26 cellular contexts compared by ENCODE assay signal in the genomic region with DNA sequence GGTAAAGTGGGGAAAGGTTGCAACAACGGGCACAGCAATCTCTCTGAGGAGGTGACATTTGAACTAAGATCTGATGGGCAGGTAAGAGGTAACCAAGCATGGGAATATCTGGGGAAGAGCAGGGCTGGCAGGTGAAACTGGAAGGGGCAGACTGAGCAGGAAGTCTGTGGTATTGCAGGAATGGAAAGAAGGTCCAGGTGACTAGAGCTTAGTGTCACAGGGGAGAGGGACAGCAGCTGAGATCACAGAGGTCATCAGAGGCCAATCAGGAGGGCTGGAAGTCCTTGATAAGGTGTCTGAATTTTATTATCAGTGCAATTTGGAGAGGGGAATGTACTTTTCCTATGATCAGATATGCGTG.
A peak's percentile ranks its signal among the peaks of the same experiment; 100 is the strongest.
DNase-seq lines count a peak whose midpoint lies in the region; ATAC-seq and TF ChIP-seq lines count a peak whose summit lies in the region.
"Had no signal": no experiment of that assay in that cellular context is flagged by ENCODE, and none has a peak within 500 bp of the region (broad histone marks: within the 10 kb centered on the region; RNA-seq: fewer than 3 reads in every experiment).

No MANE protein-coding gene starts in this region.

- H3K4me1 Mint-ChIP-seq in activated T-helper 17 cell treated with anti-CD3 and anti-CD28 coated beads, Interleukin-2, amount 50 U/mL, for 72 hours = peaks cover 4% of the 10 kb centered on the region

- H3K4me3 ChIP-seq in right atrium auricular region (no peak overlapping the region), left lung (no peak overlapping the region), aorta (ENCODE audit: low read length in 2 of 2) (no peak overlapping the region)
- H3K4me3 ChIP-seq: BLaER1 treated with 17β-estradiol and CSF1 and Interleukin-3, amounts not matched to agents 10 nM and 100 nM; prostate gland; SJCRH30; skin epidermis; transverse colon had no signal

- H3K36me3 ChIP-seq in right atrium auricular region (no peaks in the 10 kb centered on the region), left lung (no peaks in the 10 kb centered on the region), aorta (ENCODE audit: control insufficient read depth in 1 of 2, insufficient read depth in 2 of 2, low read length in 1 of 2) (peaks cover 0 to 2% of the 10 kb centered on the region in 2 donors)
- H3K36me3 ChIP-seq: BLaER1 treated with 17β-estradiol and CSF1 and Interleukin-3, amounts not matched to agents 10 nM and 100 nM; neutrophil; prostate gland; SJCRH30; transverse colon had no signal

- no peaks in the 10 kb centered on the region for H3K36me3 Mint-ChIP-seq in activated T-helper 17 cell treated with anti-CD3 and anti-CD28 coated beads, Interleukin-2, amount 50 U/mL, for 72 hours (ENCODE audit: low read depth)
- H3K36me3 Mint-ChIP-seq: activated naive CD8-positive, alpha-beta T cell treated with anti-CD3 and anti-CD28 coated beads, Interleukin-2, amount 10 ng/mL, durations not matched to agents 7 days and 5 days had no signal

- peak; percentile 30 for DNase-seq in right atrium auricular region (ENCODE audit: low spot score)
- no peak for DNase-seq in Right ventricle myocardium superior
- DNase-seq in SW480 (ENCODE audit: low spot score) = peak; percentile 39
- no peak for DNase-seq in left lung
- peak; percentile 36 for DNase-seq in ureter (ENCODE audit: low spot score)
- no peak for DNase-seq in AG08395 (ENCODE audit: low spot score)
- DNase-seq in aorta = no peak
- DNase-seq: ACHN; activated CD4-positive, alpha-beta T cell treated with anti-CD3 and anti-CD28 coated beads for 4 hours; activated gamma-delta T cell; activated naive CD8-positive, alpha-beta T cell treated with anti-CD3 and anti-CD28 coated beads, Interleukin-2, amount 10 ng/mL, durations not matched to agents 7 days and 5 days; activated T-cell treated with anti-CD3 and anti-CD28 coated beads, Interleukin-2, amount 50 U/mL, for 1 hour; central memory CD4-positive, alpha-beta T cell; DND-41; mesenchymal stem cell; NCI-H1048; NCI-H1694 treated with DMSO at 0.1 percent for 48 hours; NCI-H524; SJCRH30; stimulated activated naive CD8-positive, alpha-beta T cell treated with anti-CD3 and anti-CD28 coated beads, Interleukin-15, amount 100 ng/mL, for 72 hours; transverse colon had no signal

- 82 to 88% methylated on average over 2 of the region's 2 CpGs for WGBS in aorta, 2 donors

- TF ChIP-seq CTCF in right atrium auricular region (IDR thresholded peaks at IDR 0.05) (no peak), left lung (IDR thresholded peaks at IDR 0.05) (no peak)

- H3K27ac Mint-ChIP-seq in activated T-helper 17 cell treated with anti-CD3 and anti-CD28 coated beads, Interleukin-2, amount 50 U/mL, for 72 hours = no peak overlapping the region
- H3K27ac Mint-ChIP-seq: activated naive CD8-positive, alpha-beta T cell treated with anti-CD3 and anti-CD28 coated beads, Interleukin-2, amount 10 ng/mL, durations not matched to agents 7 days and 5 days; stimulated activated naive CD8-positive, alpha-beta T cell treated with anti-CD3 and anti-CD28 coated beads, Interleukin-15, amount 100 ng/mL, for 72 hours had no signal

- no peaks in the 10 kb centered on the region for H3K9me3 Mint-ChIP-seq in activated T-helper 17 cell treated with anti-CD3 and anti-CD28 coated beads, Interleukin-2, amount 50 U/mL, for 72 hours
- H3K9me3 Mint-ChIP-seq: activated naive CD8-positive, alpha-beta T cell treated with anti-CD3 and anti-CD28 coated beads, Interleukin-2, amount 10 ng/mL, durations not matched to agents 7 days and 5 days; stimulated activated naive CD8-positive, alpha-beta T cell treated with anti-CD3 and anti-CD28 coated beads, Interleukin-15, amount 100 ng/mL, for 72 hours had no signal

- H3K4me3 Mint-ChIP-seq in activated T-helper 17 cell treated with anti-CD3 and anti-CD28 coated beads, Interleukin-2, amount 50 U/mL, for 72 hours = no peak overlapping the region
- H3K4me3 Mint-ChIP-seq: activated naive CD8-positive, alpha-beta T cell treated with anti-CD3 and anti-CD28 coated beads, Interleukin-2, amount 10 ng/mL, durations not matched to agents 7 days and 5 days; stimulated activated naive CD8-positive, alpha-beta T cell treated with anti-CD3 and anti-CD28 coated beads, Interleukin-15, amount 100 ng/mL, for 72 hours had no signal

- no peak overlapping the region for H3K27ac ChIP-seq in right atrium auricular region
- H3K27ac ChIP-seq in left lung = no peak overlapping the region
- H3K27ac ChIP-seq in aorta (ENCODE audit: low read depth in 1 of 2, low read length in 2 of 2) = no peak overlapping the region
- H3K27ac ChIP-seq: BLaER1 treated with 17β-estradiol and CSF1 and Interleukin-3, amounts not matched to agents 10 nM and 100 nM; neutrophil; prostate gland; SJCRH30; skin epidermis; transverse colon had no signal

- H3K4me1 ChIP-seq in right atrium auricular region (no peaks in the 10 kb centered on the region), left lung (no peaks in the 10 kb centered on the region), aorta (ENCODE audit: control insufficient read depth in 1 of 2, insufficient read depth in 2 of 2, low read length in 2 of 2) (peaks cover 4 to 7% of the 10 kb centered on the region in 2 donors)
- H3K4me1 ChIP-seq: prostate gland, SJCRH30, transverse colon had no signal

- H3K27me3 Mint-ChIP-seq in activated T-helper 17 cell treated with anti-CD3 and anti-CD28 coated beads, Interleukin-2, amount 50 U/mL, for 72 hours = peaks cover 5% of the 10 kb centered on the region

- no peaks in the 10 kb centered on the region for H3K9me3 ChIP-seq in right atrium auricular region
- H3K9me3 ChIP-seq in left lung = no peaks in the 10 kb centered on the region
- no peaks in the 10 kb centered on the region for H3K9me3 ChIP-seq in aorta (ENCODE audit: control insufficient read depth, low read length)
- H3K9me3 ChIP-seq: BLaER1 treated with 17β-estradiol and CSF1 and Interleukin-3, amounts not matched to agents 10 nM and 100 nM; neutrophil; prostate gland; SJCRH30; transverse colon had no signal

- no peaks in the 10 kb centered on the region for H3K27me3 ChIP-seq in right atrium auricular region
- H3K27me3 ChIP-seq in left lung = no peaks in the 10 kb centered on the region
- H3K27me3 ChIP-seq in aorta (ENCODE audit: control insufficient read depth in 1 of 2, insufficient read depth in 2 of 2, low read length in 1 of 2) = no peaks in the 10 kb centered on the region
- H3K27me3 ChIP-seq: BLaER1 treated with 17β-estradiol and CSF1 and Interleukin-3, amounts not matched to agents 10 nM and 100 nM; transverse colon had no signal

- intact Hi-C loops in Right ventricle myocardium superior (cut with DNase I) (no loop called here), left lung (cut with DNase I) (no loop called here), aorta (cut with DNase I) (loop anchor here in 1 of 2 donors (10.0 kb wide), 1 partner anchor 47 kb away; no protein-coding TSS in a partner anchor)

- ATAC-seq in Right ventricle myocardium superior (ENCODE audit: poor library complexity) (no peak), left lung (peak; percentile 58), aorta (ENCODE audit: low FRiP score) (no peak)
- ATAC-seq in activated T-helper 17 cell treated with anti-CD3 and anti-CD28 coated beads, Interleukin-2, amount 50 U/mL, for 72 hours (replicated peaks) = no peak
- ATAC-seq: stimulated activated naive CD8-positive, alpha-beta T cell treated with anti-CD3 and anti-CD28 coated beads, Interleukin-15, amount 100 ng/mL, for 72 hours had no signal

Comparison
In these comparisons a context has a peak if more than half of its experiments do, and no peak if none do; other contexts are left out.
1. DNase-seq: peak in right atrium auricular region (single experiment), SW480 (single experiment) and ureter (single experiment); none in Right ventricle myocardium superior (single experiment), left lung (0 of 2), AG08395 (single experiment) and aorta (0 of 2).